21 cellular contexts compared by ENCODE assay signal in genomic region chr14:50389668-50390441, GRCh38.
"Had no signal": no experiment of that assay in that cellular context is flagged by ENCODE, and none has a peak within 500 bp of the region (broad histone marks: within the 10 kb centered on the region; RNA-seq: fewer than 3 reads in every experiment).

No MANE protein-coding gene starts in this region.

- H3K36me3 Mint-ChIP-seq: neural progenitor cell had no signal

- H3K27me3 ChIP-seq: adrenal gland, heart right ventricle, spleen had no signal

- DNase-seq: activated B cell treated with CpG ODN at 0.5 μM for 24 hours; activated CD4-positive, alpha-beta T cell treated with anti-CD3 and anti-CD28 coated beads, Interleukin-2, amount 10 ng/mL, durations not matched to agents 24 days and 14 days; activated naive CD4-positive, alpha-beta T cell treated with anti-CD3 and anti-CD28 coated beads for 36 hours; activated T-cell treated with anti-CD3 and anti-CD28 coated beads for 4 hours; adrenal gland; caudate nucleus; effector CD8-positive, alpha-beta T cell; heart right ventricle; mesendoderm; right cardiac atrium; SK-N-SH; spleen; stimulated activated CD4-positive, alpha-beta T cell treated with anti-CD3 and anti-CD28 coated beads, Interleukin-1b, Interleukin-23, amount 100 ng/mL, for 48 hours; stimulated activated naive B cell treated with anti-CD40 and anti-IgM and Interleukin-4, amounts not matched to agents 10 μg/mL and 1 μg/mL and 100 μg/mL, for 72 hours; substantia nigra; trophoblast cell had no signal

- ATAC-seq: activated T-helper 17 cell treated with anti-CD3 and anti-CD28 coated beads, Interleukin-2, amount 50 U/mL, for 72 hours; heart right ventricle; right cardiac atrium; stimulated activated naive B cell treated with anti-CD40 and anti-IgM and Interleukin-4, amounts not matched to agents 10 μg/mL and 1 μg/mL and 100 μg/mL, for 72 hours had no signal

- H3K27me3 Mint-ChIP-seq: activated B cell treated with CpG ODN at 0.5 μM for 24 hours; activated T-helper 17 cell treated with anti-CD3 and anti-CD28 coated beads, Interleukin-2, amount 50 U/mL, for 72 hours had no signal

- H3K36me3 ChIP-seq: adrenal gland, neural progenitor cell, spleen had no signal

- H3K9me3 ChIP-seq: adrenal gland, heart right ventricle, SK-N-SH, spleen had no signal

- H3K27ac Mint-ChIP-seq: activated B cell treated with CpG ODN at 0.5 μM for 24 hours; activated CD4-positive, alpha-beta T cell treated with anti-CD3 and anti-CD28 coated beads, Interleukin-2, amount 10 ng/mL, durations not matched to agents 24 days and 14 days; activated naive CD4-positive, alpha-beta T cell treated with anti-CD3 and anti-CD28 coated beads for 36 hours; activated T-helper 17 cell treated with anti-CD3 and anti-CD28 coated beads, Interleukin-2, amount 50 U/mL, for 72 hours; neural progenitor cell; stimulated activated naive B cell treated with anti-CD40 and anti-IgM and Interleukin-4, amounts not matched to agents 10 μg/mL and 1 μg/mL and 100 μg/mL, for 72 hours; T-helper 1 cell treated with Interleukin-12 subunit alpha and Interleukin-12 subunit beta and Interleukin-4 antibody, amounts not matched to agents 30 μg/mL and 1 μg/mL, for 36 hours had no signal

- H3K4me3 ChIP-seq: adrenal gland, coronary artery, heart right ventricle, neural progenitor cell, spleen had no signal

- FAIRE-seq: frontal cortex had no signal

- H3K9me3 Mint-ChIP-seq: activated B cell treated with CpG ODN at 0.5 μM for 24 hours; activated CD4-positive, alpha-beta T cell treated with anti-CD3 and anti-CD28 coated beads, Interleukin-2, amount 10 ng/mL, durations not matched to agents 24 days and 14 days; activated naive CD4-positive, alpha-beta T cell treated with anti-CD3 and anti-CD28 coated beads for 36 hours; activated T-helper 17 cell treated with anti-CD3 and anti-CD28 coated beads, Interleukin-2, amount 50 U/mL, for 72 hours; neural progenitor cell; stimulated activated naive B cell treated with anti-CD40 and anti-IgM and Interleukin-4, amounts not matched to agents 10 μg/mL and 1 μg/mL and 100 μg/mL, for 72 hours; T-helper 1 cell treated with Interleukin-12 subunit alpha and Interleukin-12 subunit beta and Interleukin-4 antibody, amounts not matched to agents 30 μg/mL and 1 μg/mL, for 36 hours had no signal

- H3K27ac ChIP-seq: coronary artery, heart right ventricle, neural progenitor cell had no signal

- H3K4me3 Mint-ChIP-seq: activated B cell treated with CpG ODN at 0.5 μM for 24 hours; activated CD4-positive, alpha-beta T cell treated with anti-CD3 and anti-CD28 coated beads, Interleukin-2, amount 10 ng/mL, durations not matched to agents 24 days and 14 days; activated naive CD4-positive, alpha-beta T cell treated with anti-CD3 and anti-CD28 coated beads for 36 hours; activated T-helper 17 cell treated with anti-CD3 and anti-CD28 coated beads, Interleukin-2, amount 50 U/mL, for 72 hours; neural progenitor cell; stimulated activated naive B cell treated with anti-CD40 and anti-IgM and Interleukin-4, amounts not matched to agents 10 μg/mL and 1 μg/mL and 100 μg/mL, for 72 hours; T-helper 1 cell treated with Interleukin-12 subunit alpha and Interleukin-12 subunit beta and Interleukin-4 antibody, amounts not matched to agents 30 μg/mL and 1 μg/mL, for 36 hours had no signal

- H3K4me1 Mint-ChIP-seq: activated T-helper 17 cell treated with anti-CD3 and anti-CD28 coated beads, Interleukin-2, amount 50 U/mL, for 72 hours had no signal
